12 cellular contexts compared by ENCODE assay signal in the genomic region with DNA sequence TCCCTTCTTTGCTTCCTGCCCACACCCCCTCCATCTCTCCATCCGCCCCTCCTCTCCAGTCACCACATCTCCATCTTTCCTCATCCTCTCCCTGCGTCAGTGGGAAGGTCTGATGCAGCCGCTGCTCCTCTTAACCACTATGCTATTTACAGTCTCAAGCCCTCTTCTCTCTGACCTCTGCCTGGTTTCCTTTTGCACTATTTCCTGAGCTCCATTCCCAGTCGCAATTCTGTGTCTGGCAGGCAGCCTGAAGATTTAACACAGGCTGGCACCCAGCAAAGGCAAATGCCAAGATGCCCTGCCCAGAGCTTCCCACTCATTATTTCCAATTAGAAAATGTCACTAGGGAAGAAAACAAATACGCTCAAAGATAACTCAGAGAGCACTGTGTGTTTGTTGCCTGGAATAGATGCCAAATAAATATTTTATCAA.
A peak's percentile ranks its signal among the peaks of the same experiment; 100 is the strongest.
DNase-seq lines count a peak whose midpoint lies in the region; ATAC-seq, FAIRE-seq and TF ChIP-seq lines count a peak whose summit lies in the region.
"Had no signal": no experiment of that assay in that cellular context is flagged by ENCODE, and none has a peak within 500 bp of the region (broad histone marks: within the 10 kb centered on the region; RNA-seq: fewer than 3 reads in every experiment).

No MANE protein-coding gene starts in this region.

- ATAC-seq in GM19467 (IDR thresholded peaks at IDR 0.05; ENCODE audit: unreplicated experiment) = no peak
- ATAC-seq in activated CD8-positive, alpha-beta T cell treated with anti-CD3 and anti-CD28 coated beads for 36 hours = no peak

- WGBS in mammary epithelial cell (ENCODE audit: low coverage, missing lambda C conversion rate) = 36% methylated on average over 5 of the region's 5 CpGs
- 19% methylated on average over 5 of the region's 5 CpGs for WGBS in liver

- peaks cover 11% of the 10 kb centered on the region for H3K4me1 ChIP-seq in mammary epithelial cell (ENCODE audit: insufficient read depth, low read length)
- peaks cover 11 to 38% (median 31%) of the 10 kb centered on the region in 4 donors for H3K4me1 ChIP-seq in liver (ENCODE audit: control insufficient read depth in 4 of 4, insufficient read depth in 4 of 4, low read length in 3 of 4)

- TF ChIP-seq CTCF in MCF 10A (IDR thresholded peaks at IDR 0.05; ENCODE audit: unreplicated experiment) = no peak
- no peak for TF ChIP-seq CTCF in mammary epithelial cell (conservative IDR thresholded peaks at IDR 0.05 in 1 of 2, IDR thresholded peaks at IDR 0.05 in 1 of 2; ENCODE audit: extremely low read depth in 1 of 2, insufficient read depth in 1 of 2, low read depth in 1 of 2, low read length in 2 of 2)
- TF ChIP-seq CTCF in bronchial epithelial cell (IDR thresholded peaks at IDR 0.05; ENCODE audit: insufficient read depth, low read length, severe bottlenecking) = no peak
- no peak for TF ChIP-seq CTCF in liver (IDR thresholded peaks at IDR 0.05; ENCODE audit: low read depth, low read length, missing input control)
- no peak for TF ChIP-seq CTCF in activated CD8-positive, alpha-beta T cell treated with anti-CD3 and anti-CD28 coated beads for 36 hours (IDR thresholded peaks at IDR 0.05)

- H3K4me2 ChIP-seq in mammary epithelial cell (ENCODE audit: insufficient read depth, low read depth, low read length) = no peak overlapping the region
- H3K4me2 ChIP-seq: smooth muscle cell had no signal

- H3K27ac Mint-ChIP-seq in MCF 10A (ENCODE audit: low read depth, unreplicated experiment) = no peak overlapping the region
- no peak overlapping the region for H3K27ac Mint-ChIP-seq in activated CD8-positive, alpha-beta T cell treated with anti-CD3 and anti-CD28 coated beads for 36 hours

- peak; percentile 63 for DNase-seq in MCF 10A (ENCODE audit: unreplicated experiment)
- no peak for DNase-seq in mammary epithelial cell
- peak; percentile 7 for DNase-seq in bronchial epithelial cell (ENCODE audit: low read depth)
- DNase-seq in CD1c-positive myeloid dendritic cell (ENCODE audit: extremely low spot score) = no peak
- no peak for DNase-seq in SKM-1 treated with dmso at 0.1 percent for 144 hours (lab: John Stamatoyannopoulos, UW; ENCODE audit: unreplicated experiment)
- no peak for DNase-seq in activated CD8-positive, alpha-beta T cell treated with anti-CD3 and anti-CD28 coated beads for 36 hours
- DNase-seq: immature natural killer cell, NCI-H146 had no signal

- H3K79me2 ChIP-seq in mammary epithelial cell (ENCODE audit: insufficient read depth, low read length) = no peaks in the 10 kb centered on the region

- intact Hi-C loops in MCF 10A (cut with micrococcal nuclease) (no loop called here), mammary epithelial cell (cut with micrococcal nuclease) (no loop called here)
- intact Hi-C loops in activated CD8-positive, alpha-beta T cell treated with anti-CD3 and anti-CD28 coated beads for 36 hours (cut with micrococcal nuclease) = no loop called here

- in situ Hi-C loops in mammary epithelial cell (cut with MboI; ENCODE audit: low sequenced_read_pairs in 2 of 2) = no loop called here

- no peaks in the 10 kb centered on the region for H3K36me3 ChIP-seq in mammary epithelial cell (ENCODE audit: insufficient read depth, low read length)
- no peaks in the 10 kb centered on the region for H3K36me3 ChIP-seq in bronchial epithelial cell (ENCODE audit: control insufficient read depth, insufficient read depth, low read length)
- H3K36me3 ChIP-seq in liver (ENCODE audit: control insufficient read depth in 4 of 4, insufficient read depth in 3 of 4, low read depth in 1 of 4, low read length in 3 of 4) = no peaks in the 10 kb centered on the region

- H3K4me3 ChIP-seq in mammary epithelial cell (replicated peaks in 1 of 3; ENCODE audit: insufficient read depth in 1 of 3, low read depth in 2 of 3, low read length in 3 of 3) (no peak overlapping the region), bronchial epithelial cell (ENCODE audit: low read depth, low read length) (no peak overlapping the region), liver (ENCODE audit: low read depth in 1 of 3, low read length in 3 of 3) (no peak overlapping the region)
- H3K4me3 ChIP-seq: dorsolateral prefrontal cortex, smooth muscle cell had no signal

- no peaks in the 10 kb centered on the region for H3K9me3 ChIP-seq in mammary epithelial cell (replicated peaks; ENCODE audit: insufficient read depth, low read length)
- H3K9me3 ChIP-seq in liver (ENCODE audit: control insufficient read depth in 4 of 4, low read length in 3 of 4) = no peaks in the 10 kb centered on the region

- peaks cover 28% of the 10 kb centered on the region for H3K4me1 Mint-ChIP-seq in MCF 10A (ENCODE audit: insufficient read depth, unreplicated experiment)
- H3K4me1 Mint-ChIP-seq in activated CD8-positive, alpha-beta T cell treated with anti-CD3 and anti-CD28 coated beads for 36 hours (ENCODE audit: low read depth) = no peaks in the 10 kb centered on the region
- H3K4me1 Mint-ChIP-seq: immature natural killer cell had no signal

- peak in 1 of 2 donors; percentile 23 for TF ChIP-seq RAD21 in liver (IDR thresholded peaks at IDR 0.05)

- no peak overlapping the region for H3K4me3 Mint-ChIP-seq in MCF 10A (ENCODE audit: unreplicated experiment)
- no peak overlapping the region for H3K4me3 Mint-ChIP-seq in activated CD8-positive, alpha-beta T cell treated with anti-CD3 and anti-CD28 coated beads for 36 hours
- H3K4me3 Mint-ChIP-seq: immature natural killer cell had no signal

- H3K27me3 ChIP-seq in mammary epithelial cell (ENCODE audit: insufficient read depth, low read length) = no peaks in the 10 kb centered on the region
- H3K27me3 ChIP-seq in bronchial epithelial cell (ENCODE audit: control insufficient read depth, insufficient read depth, low read length) = no peaks in the 10 kb centered on the region
- no peaks in the 10 kb centered on the region for H3K27me3 ChIP-seq in liver (ENCODE audit: control insufficient read depth in 4 of 4, insufficient read depth in 4 of 4, low read length in 3 of 4)

- dilution Hi-C loops in mammary epithelial cell (cut with HindIII; ENCODE audit: low sequenced_read_pairs) = no loop called here

- H3K27me3 Mint-ChIP-seq in MCF 10A (ENCODE audit: insufficient read depth, unreplicated experiment) = peaks cover 6% of the 10 kb centered on the region
- peaks cover 7% of the 10 kb centered on the region for H3K27me3 Mint-ChIP-seq in activated CD8-positive, alpha-beta T cell treated with anti-CD3 and anti-CD28 coated beads for 36 hours

- H3K9me3 Mint-ChIP-seq in MCF 10A (ENCODE audit: unreplicated experiment) = no peaks in the 10 kb centered on the region
- H3K9me3 Mint-ChIP-seq in activated CD8-positive, alpha-beta T cell treated with anti-CD3 and anti-CD28 coated beads for 36 hours = no peaks in the 10 kb centered on the region

- H3K27ac ChIP-seq in mammary epithelial cell (ENCODE audit: insufficient read depth, low read depth, low read length) = no peak overlapping the region
- H3K27ac ChIP-seq in liver (ENCODE audit: low read depth in 1 of 2, low read length in 2 of 2) = peak overlapping the region; percentile 91 to 96
- H3K27ac ChIP-seq: dorsolateral prefrontal cortex had no signal

- H3K36me3 Mint-ChIP-seq in MCF 10A (ENCODE audit: insufficient read depth, unreplicated experiment) = no peaks in the 10 kb centered on the region
- H3K36me3 Mint-ChIP-seq in activated CD8-positive, alpha-beta T cell treated with anti-CD3 and anti-CD28 coated beads for 36 hours (ENCODE audit: low read depth) = no peaks in the 10 kb centered on the region
- H3K36me3 Mint-ChIP-seq: immature natural killer cell had no signal

- FAIRE-seq in bronchial epithelial cell (lab: Jason Lieb, UNC) = no peak

- POLR2A ChIA-PET in MCF 10A (lab: Yijun Ruan, JAX) = interaction anchor here (0.6 to 2.3 kb wide), 12 partner anchors 8 to 539 kb away, joined by 3 to 10 read pairs (median 4); partner anchors contain the start of gene INTS7
- POLR2A ChIA-PET in activated CD8-positive, alpha-beta T cell treated with anti-CD3 and anti-CD28 coated beads for 36 hours (lab: Charles Lee) = no interaction called here

- no peak overlapping the region for H2AFZ ChIP-seq in mammary epithelial cell (ENCODE audit: low read depth, low read length)

- BruUV-seq in MCF 10A (replicated peaks; lab: Mats Ljungman, UMichigan) (no TSS peak), mammary epithelial cell (replicated peaks; lab: Mats Ljungman, UMichigan) (no TSS peak)

- CTCF ChIA-PET in MCF 10A (lab: Yijun Ruan, JAX) (interaction anchor here (0.6 to 4.3 kb wide), 9 partner anchors 9 to 239 kb away, joined by 3 to 24 read pairs (median 4); no protein-coding TSS in a partner anchor), mammary epithelial cell (lab: Charles Lee; ENCODE audit: low non-redundant PET) (no interaction called here)
- CTCF ChIA-PET in activated CD8-positive, alpha-beta T cell treated with anti-CD3 and anti-CD28 coated beads for 36 hours (lab: Charles Lee) = interaction anchor here (1.3 kb wide), 1 partner anchor 27 kb away, joined by 3 read pairs; no protein-coding TSS in a partner anchor

- H4K20me1 ChIP-seq in mammary epithelial cell (ENCODE audit: insufficient read depth, low read length) = no peaks in the 10 kb centered on the region

- H3K9ac ChIP-seq in mammary epithelial cell (ENCODE audit: insufficient read depth, low read length) = no peak overlapping the region
- H3K9ac ChIP-seq in liver (ENCODE audit: low read depth in 1 of 2, low read length in 2 of 2) = no peak overlapping the region

TF ChIP-seq in liver, 16 proteins besides CTCF, POLR2A, EP300 and RAD21 (continues in another document):
- TF ChIP-seq SP1 (IDR thresholded peaks at IDR 0.05) (no peak), JUND (IDR thresholded peaks at IDR 0.05) (peak in 1 of 2 donors; percentile 42), YY1 (IDR thresholded peaks at IDR 0.05) (peak; percentile 29), EGR1 (IDR thresholded peaks at IDR 0.05; ENCODE audit: low read depth in 2 of 2) (no peak), RXRA (IDR thresholded peaks at IDR 0.05) (peak in 1 of 2 donors; percentile 30), GABPA (IDR thresholded peaks at IDR 0.05 in 1 of 2, conservative IDR thresholded peaks at IDR 0.05 in 1 of 2) (no peak)
- TF ChIP-seq, protein P1, sequence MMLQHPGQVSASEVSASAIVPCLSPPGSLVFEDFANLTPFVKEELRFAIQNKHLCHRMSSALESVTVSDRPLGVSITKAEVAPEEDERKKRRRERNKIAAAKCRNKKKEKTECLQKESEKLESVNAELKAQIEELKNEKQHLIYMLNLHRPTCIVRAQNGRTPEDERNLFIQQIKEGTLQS (IDR thresholded peaks at IDR 0.05) = peak; percentile 17

Comparison
In these comparisons a context has a peak if more than half of its experiments do, and no peak if none do; other contexts are left out.
1. DNase-seq: peak in MCF 10A (single experiment) and bronchial epithelial cell (single experiment); none in mammary epithelial cell (single experiment), CD1c-positive myeloid dendritic cell (single experiment), SKM-1 treated with dmso at 0.1 percent for 144 hours (single experiment) and activated CD8-positive, alpha-beta T cell treated with anti-CD3 and anti-CD28 coated beads for 36 hours (single experiment).